ENCODE assay signal across 8 cellular contexts in the genomic region with DNA sequence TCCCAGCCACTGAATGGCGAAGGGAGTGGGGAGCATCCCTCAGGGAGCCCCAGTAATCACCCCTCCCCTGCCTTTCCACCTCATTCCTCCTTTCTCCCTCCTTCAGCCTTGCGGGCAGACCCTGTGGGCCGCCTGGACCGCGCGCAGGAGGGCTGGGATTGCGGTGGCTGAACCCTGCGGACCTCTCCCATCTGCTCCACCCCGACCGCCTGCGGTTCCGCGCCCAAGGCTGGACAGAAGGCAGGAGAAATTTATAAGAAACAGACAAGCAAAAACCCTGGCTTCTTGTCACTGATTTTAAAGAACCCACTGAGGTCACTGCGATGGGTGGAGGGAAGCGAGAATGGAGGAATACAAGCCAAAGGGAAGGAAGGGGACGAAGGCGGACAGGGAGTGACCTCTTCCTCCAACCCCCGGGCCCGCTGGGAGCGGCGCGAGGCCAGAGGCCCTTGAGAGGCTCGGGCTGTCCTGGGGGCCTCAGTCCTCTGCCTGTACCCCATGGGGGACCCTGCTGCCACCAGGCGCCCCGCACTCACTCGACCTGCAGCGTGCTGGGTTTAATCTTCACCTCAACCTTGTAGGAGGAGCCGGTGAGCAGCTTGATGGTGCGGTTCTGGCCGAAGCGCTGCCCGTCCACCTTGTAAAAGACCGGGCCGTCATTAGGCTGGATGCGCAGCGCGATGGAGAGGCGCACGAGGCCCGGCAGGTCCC. TPM values are rescaled to one million over a fixed set of nuclear protein-coding genes. Genes with fewer than 3 reads are reported as not detected.
A peak's percentile ranks its signal among the peaks of the same experiment; 100 is the strongest.
DNase-seq lines count a peak whose midpoint lies in the region; ATAC-seq and TF ChIP-seq lines count a peak whose summit lies in the region.

No MANE protein-coding gene starts in this region.

- DNase-seq in C1 segment of cervical spinal cord (lab: John Stamatoyannopoulos, UW) (peak in 13 of 14 donors; percentile 19 to 76 (median 60)), NCI-H82 treated with DMSO at 0.1 percent for 48 hours (lab: John Stamatoyannopoulos, UW; ENCODE audit: unreplicated experiment) (peak; percentile 64), upper lobe of left lung (peak; percentile 21 to 83), GOT3 (lab: John Stamatoyannopoulos, UW) (no peak)
- DNase-seq in effector memory CD4-positive, alpha-beta T cell = no peak

- peaks cover 18% of the 10 kb centered on the region for H3K27me3 ChIP-seq in effector memory CD4-positive, alpha-beta T cell (replicated peaks; ENCODE audit: control insufficient read depth, insufficient read depth, low read length, poor library complexity, severe bottlenecking)
- H3K27me3 ChIP-seq in upper lobe of left lung = peaks cover 0 to 2% (median 0%) of the 10 kb centered on the region in 4 donors

- TF ChIP-seq POLR2A in upper lobe of left lung (IDR thresholded peaks at IDR 0.05) = no peak

- H3K36me3 ChIP-seq in effector memory CD4-positive, alpha-beta T cell (ENCODE audit: control insufficient read depth, insufficient read depth, low read length) = no peaks in the 10 kb centered on the region
- H3K36me3 ChIP-seq in mesodermal cell (ENCODE audit: control insufficient read depth, insufficient read depth, low read length) (peaks cover 8% of the 10 kb centered on the region), upper lobe of left lung (peaks cover 0 to 11% (median 0%) of the 10 kb centered on the region in 4 donors)

- ATAC-seq in upper lobe of left lung (ENCODE audit: low FRiP score in 2 of 2) (peak; percentile 41 to 68), HG03457 (IDR thresholded peaks at IDR 0.05; ENCODE audit: unreplicated experiment) (no peak), GM19324 (IDR thresholded peaks at IDR 0.05; ENCODE audit: low FRiP score, unreplicated experiment) (no peak)

- TF ChIP-seq CTCF in upper lobe of left lung (IDR thresholded peaks at IDR 0.05) = no peak

- peak overlapping the region; percentile 23 for H3K4me3 ChIP-seq in effector memory CD4-positive, alpha-beta T cell (ENCODE audit: insufficient read depth, low read depth, low read length, poor library complexity, severe bottlenecking)
- H3K4me3 ChIP-seq in mesodermal cell (ENCODE audit: extremely low read depth, insufficient read depth, low read length, poor library complexity, severe bottlenecking) = peak overlapping the region; percentile 53
- peak overlapping the region; percentile 55 to 79 (median 68) for H3K4me3 ChIP-seq in upper lobe of left lung

- TF ChIP-seq EP300 in upper lobe of left lung (IDR thresholded peaks at IDR 0.05) = no peak

- no peak overlapping the region for H3K27ac ChIP-seq in effector memory CD4-positive, alpha-beta T cell (ENCODE audit: insufficient read depth, low read length, poor library complexity, severe bottlenecking)
- H3K27ac ChIP-seq in mesodermal cell (ENCODE audit: low read depth, low read length, severe bottlenecking) (no peak overlapping the region), upper lobe of left lung (peak overlapping the region; percentile 88 to 97 (median 92))

- no peaks in the 10 kb centered on the region for H3K9me3 ChIP-seq in effector memory CD4-positive, alpha-beta T cell (ENCODE audit: control insufficient read depth, low read length)
- H3K9me3 ChIP-seq in mesodermal cell (ENCODE audit: control insufficient read depth, low read length) (no peaks in the 10 kb centered on the region), upper lobe of left lung (no peaks in the 10 kb centered on the region)

- H3K4me1 ChIP-seq in effector memory CD4-positive, alpha-beta T cell (ENCODE audit: control insufficient read depth, insufficient read depth, low read length, poor library complexity, severe bottlenecking) = peaks cover 10% of the 10 kb centered on the region
- H3K4me1 ChIP-seq in mesodermal cell (ENCODE audit: control insufficient read depth, insufficient read depth, low read length, poor library complexity, severe bottlenecking) (peaks cover 5% of the 10 kb centered on the region), upper lobe of left lung (peaks cover 9 to 19% (median 18%) of the 10 kb centered on the region in 4 donors)

- WGBS in mesodermal cell (ENCODE audit: insufficient coverage in 2 of 2), 2 experiments = 2 to 8% methylated on average over 16 to 25 of the region's 40 CpGs
- 19 to 21% methylated on average over 23 to 37 of the region's 40 CpGs for WGBS in upper lobe of left lung, 2 donors

RNA-seq across cellular contexts. Expression of a gene that starts 0.9 kb away (rescaled TPM):
- polyA plus RNA-seq in mesodermal cell (2013, experiment 1 of 2) = 6.7 TPM
- 5.4 TPM for polyA plus RNA-seq in mesodermal cell (2013, experiment 2 of 2)
- 10 to 100 TPM in 4 of 6 donors, 1 to 10 TPM in 2; 6.3 to 26.4 (median 10.8) TPM for total RNA-seq in upper lobe of left lung

RNA-seq across cellular contexts. Expression of a gene that starts 46.2 kb away (rescaled TPM):
- polyA plus RNA-seq in mesodermal cell (2013, experiment 1 of 2) = not detected
- not detected for polyA plus RNA-seq in mesodermal cell (2013, experiment 2 of 2)
- 10 to 100 TPM; 12.4 to 45.6 (median 17.0) TPM for total RNA-seq in upper lobe of left lung

Comparison
In these comparisons a context has a peak if more than half of its experiments do, and no peak if none do; other contexts are left out.
1. DNase-seq: peak in C1 segment of cervical spinal cord (13 of 14), NCI-H82 treated with DMSO at 0.1 percent for 48 hours (single experiment) and upper lobe of left lung (2 of 2); none in effector memory CD4-positive, alpha-beta T cell (0 of 3) and GOT3 (single experiment).
2. H3K27ac ChIP-seq: peak in upper lobe of left lung (4 of 4); none in effector memory CD4-positive, alpha-beta T cell (single experiment) and mesodermal cell (single experiment).
3. ATAC-seq: peak in upper lobe of left lung (2 of 2); none in HG03457 (single experiment) and GM19324 (single experiment).
4. Peak in every context shown above with its lines, with median percentiles within 50 percentile points of each other: H3K4me3 ChIP-seq.